Comparison of ENCODE assay signal across 8 cellular contexts in the genomic region with DNA sequence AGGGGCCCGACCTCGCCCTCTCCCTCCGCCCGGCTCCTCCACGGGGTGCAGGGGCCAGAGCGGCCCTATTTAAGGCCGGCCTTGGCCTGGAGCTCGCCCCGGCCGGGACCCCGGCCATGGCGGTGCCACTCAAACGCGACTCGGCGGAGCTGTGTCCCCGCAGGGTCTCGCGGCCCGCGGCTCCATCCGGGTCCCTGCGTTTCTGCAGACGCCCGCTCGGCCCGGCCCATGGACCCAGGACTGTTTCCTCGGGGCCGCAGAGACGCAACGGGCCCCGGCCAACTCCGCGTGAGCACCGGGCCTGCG. TPM values are rescaled to one million over a fixed set of nuclear protein-coding genes. Genes with fewer than 3 reads are reported as not detected.
DNase-seq lines count a peak whose midpoint lies in the region; ATAC-seq and TF ChIP-seq lines count a peak whose summit lies in the region.

No MANE protein-coding gene starts in this region.

- DNase-seq in mammary epithelial cell: no peak
- no peak for DNase-seq in NOMO-1 treated with DMSO at 0.1 percent for 48 hours (lab: John Stamatoyannopoulos, UW; ENCODE audit: unreplicated experiment)
- DNase-seq in AG08396 (ENCODE audit: low spot score): no peak
- DNase-seq in CD1c-positive myeloid dendritic cell (ENCODE audit: extremely low spot score): no peak
- no peak for DNase-seq in AG20443 (ENCODE audit: low spot score)

- no peaks in the 10 kb centered on the region for H3K9me3 ChIP-seq in ES-I3 (ENCODE audit: control insufficient read depth, insufficient read depth, low read length)
- H3K9me3 ChIP-seq in mammary epithelial cell (replicated peaks; ENCODE audit: insufficient read depth, low read length): no peaks in the 10 kb centered on the region
- H3K9me3 ChIP-seq in muscle layer of colon (ENCODE audit: low read length): no peaks in the 10 kb centered on the region

- peaks cover 47% of the 10 kb centered on the region for H3K79me2 ChIP-seq in mammary epithelial cell (ENCODE audit: insufficient read depth, low read length)

- peak overlapping the region; percentile 97 for H3K4me2 ChIP-seq in mammary epithelial cell (ENCODE audit: insufficient read depth, low read depth, low read length)

- CTCF ChIA-PET in mammary epithelial cell (lab: Charles Lee; ENCODE audit: low non-redundant PET): no interaction called here

- H3K9ac ChIP-seq in ES-I3 (ENCODE audit: low read depth, low read length) (peak overlapping the region; percentile 88), mammary epithelial cell (ENCODE audit: insufficient read depth, low read length) (peak overlapping the region; percentile 73), muscle layer of colon (ENCODE audit: low read length) (peak overlapping the region; percentile 53)

- H3K4me3 ChIP-seq in mammary epithelial cell (replicated peaks in 1 of 3; ENCODE audit: insufficient read depth in 1 of 3, low read depth in 2 of 3, low read length in 3 of 3) (peak overlapping the region; percentile 68 to 86 (median 84)), muscle layer of colon (ENCODE audit: low read depth in 1 of 2, low read length in 2 of 2) (peak overlapping the region; percentile 63 to 78)

- H3K27me3 ChIP-seq in mammary epithelial cell (ENCODE audit: insufficient read depth, low read length) (no peaks in the 10 kb centered on the region), muscle layer of colon (ENCODE audit: control insufficient read depth in 1 of 2, insufficient read depth in 2 of 2, low read length in 2 of 2) (no peaks in the 10 kb centered on the region)

- ATAC-seq in HG03175 (IDR thresholded peaks at IDR 0.05; ENCODE audit: unreplicated experiment): peak; percentile 4

- H3K27ac ChIP-seq in mammary epithelial cell (ENCODE audit: insufficient read depth, low read depth, low read length) (peak overlapping the region; percentile 73), muscle layer of colon (ENCODE audit: low read depth, low read length) (peak overlapping the region; percentile 84)

- in situ Hi-C loops in mammary epithelial cell (cut with MboI; ENCODE audit: low sequenced_read_pairs in 2 of 2): no loop called here

- dilution Hi-C loops in mammary epithelial cell (cut with HindIII; ENCODE audit: low sequenced_read_pairs): no loop called here

- TF ChIP-seq CTCF in mammary epithelial cell (conservative IDR thresholded peaks at IDR 0.05 in 1 of 2, IDR thresholded peaks at IDR 0.05 in 1 of 2; ENCODE audit: extremely low read depth in 1 of 2, insufficient read depth in 1 of 2, low read depth in 1 of 2, low read length in 2 of 2): no peak

- intact Hi-C loops in mammary epithelial cell (cut with micrococcal nuclease): loop anchor here (1.0 to 2.0 kb wide), 3 partner anchors 9 to 65 kb away; a partner anchor contains a TSS

- H3K36me3 ChIP-seq in ES-I3 (ENCODE audit: insufficient read depth, low read length) (no peaks in the 10 kb centered on the region), mammary epithelial cell (ENCODE audit: insufficient read depth, low read length) (no peaks in the 10 kb centered on the region), muscle layer of colon (ENCODE audit: insufficient read depth, low read length) (peaks cover 16% of the 10 kb centered on the region)

- H4K20me1 ChIP-seq in mammary epithelial cell (ENCODE audit: insufficient read depth, low read length): no peaks in the 10 kb centered on the region

- BruUV-seq in mammary epithelial cell (replicated peaks; lab: Mats Ljungman, UMichigan): no TSS peak

- H3K4me1 ChIP-seq in ES-I3 (ENCODE audit: insufficient read depth, low read length) (no peaks in the 10 kb centered on the region; the same call in 1 of the 2 replicates), mammary epithelial cell (ENCODE audit: insufficient read depth, low read length) (peaks cover 29% of the 10 kb centered on the region), muscle layer of colon (ENCODE audit: insufficient read depth, low read length) (peaks cover 20% of the 10 kb centered on the region)

- 0% methylated on average over 17 of the region's 36 CpGs for WGBS in mammary epithelial cell (ENCODE audit: low coverage, missing lambda C conversion rate)

- H2AFZ ChIP-seq in mammary epithelial cell (ENCODE audit: low read depth, low read length): peak overlapping the region; percentile 80

RNA-seq across cellular contexts. Expression of a gene that starts 0.7 kb away (rescaled TPM):
- 10 to 100 TPM; 33.8 to 49.8 TPM for total RNA-seq in mammary epithelial cell
- polyA plus RNA-seq in mammary epithelial cell: 27.9 TPM
- 25.5 TPM for polyA minus RNA-seq in mammary epithelial cell

RNA-seq across cellular contexts. Expression of a gene that starts 22.9 kb away (rescaled TPM):
- total RNA-seq in mammary epithelial cell: 10 to 100 TPM; 14.1 to 27.3 TPM
- polyA plus RNA-seq in mammary epithelial cell: 6.7 TPM
- polyA minus RNA-seq in mammary epithelial cell: 13.1 TPM
